9 cellular contexts compared by ENCODE assay signal in the genomic region with DNA sequence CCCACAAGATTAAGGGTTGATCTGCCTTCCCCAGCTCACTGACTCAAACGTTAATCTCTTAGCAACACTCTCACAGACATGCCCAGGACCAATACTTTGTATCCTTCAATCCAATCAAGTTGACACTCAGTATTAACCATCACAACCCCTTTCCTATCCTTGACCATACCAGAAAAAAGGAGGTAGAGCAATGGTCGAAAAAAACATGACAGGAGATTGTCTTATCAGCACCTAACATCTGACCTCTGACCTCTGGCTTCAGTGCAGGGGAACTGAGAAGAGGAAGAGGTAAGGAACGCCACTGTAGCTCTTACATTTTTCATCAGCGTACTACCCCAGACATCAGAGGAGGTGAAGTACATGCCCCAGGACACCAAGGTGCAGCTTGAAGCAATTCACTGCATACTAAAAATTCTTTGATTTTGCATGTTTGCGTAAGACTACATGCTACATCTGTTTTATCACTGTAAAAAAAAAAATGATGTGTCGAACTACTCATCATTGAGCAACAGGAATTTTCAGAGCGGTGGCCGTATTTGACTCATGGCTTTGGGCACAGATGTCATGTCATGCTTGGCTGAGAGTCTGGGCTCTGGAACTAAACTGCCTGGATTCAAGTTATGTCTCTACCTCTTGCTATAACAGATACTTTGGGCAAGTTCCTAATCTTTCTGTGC.
A peak's percentile ranks its signal among the peaks of the same experiment; 100 is the strongest.
DNase-seq lines count a peak whose midpoint lies in the region; TF ChIP-seq lines count a peak whose summit lies in the region.
"Had no signal": no experiment of that assay in that cellular context is flagged by ENCODE, and none has a peak within 500 bp of the region (broad histone marks: within the 10 kb centered on the region; RNA-seq: fewer than 3 reads in every experiment).

No MANE protein-coding gene starts in this region.

- H3K27ac ChIP-seq in effector memory CD4-positive, alpha-beta T cell (ENCODE audit: insufficient read depth, low read length, poor library complexity, severe bottlenecking) = peak overlapping the region; percentile 58
- H3K27ac ChIP-seq in suprapubic skin (peak overlapping the region; percentile 40), stomach (peak overlapping the region in 1 of 5 donors; percentile 25)
- H3K27ac ChIP-seq: psoas muscle had no signal

- H3K9me3 Mint-ChIP-seq in activated naive CD4-positive, alpha-beta T cell treated with anti-CD3 and anti-CD28 coated beads for 36 hours = peaks cover 3% of the 10 kb centered on the region

- peaks cover 33% of the 10 kb centered on the region for H3K4me1 ChIP-seq in effector memory CD4-positive, alpha-beta T cell (ENCODE audit: control insufficient read depth, insufficient read depth, low read length, poor library complexity, severe bottlenecking)
- H3K4me1 ChIP-seq in suprapubic skin (peaks cover 14% of the 10 kb centered on the region), stomach (peaks cover 0 to 59% (median 13%) of the 10 kb centered on the region in 4 donors)
- H3K4me1 ChIP-seq: psoas muscle had no signal

- 40% methylated on average over 8 of the region's 8 CpGs for WGBS in suprapubic skin
- 67 to 80% (median 75%) methylated on average over 8 of the region's 8 CpGs for WGBS in stomach, 5 donors

- peak overlapping the region; percentile 83 for H3K27ac Mint-ChIP-seq in activated naive CD4-positive, alpha-beta T cell treated with anti-CD3 and anti-CD28 coated beads for 36 hours

- peaks cover 51% of the 10 kb centered on the region for H3K4me1 Mint-ChIP-seq in activated naive CD4-positive, alpha-beta T cell treated with anti-CD3 and anti-CD28 coated beads for 36 hours (ENCODE audit: low read depth)

- no peaks in the 10 kb centered on the region for H3K9me3 ChIP-seq in effector memory CD4-positive, alpha-beta T cell (ENCODE audit: control insufficient read depth, low read length)
- H3K9me3 ChIP-seq in suprapubic skin (no peaks in the 10 kb centered on the region), stomach (no peaks in the 10 kb centered on the region)
- H3K9me3 ChIP-seq: psoas muscle had no signal

- no peaks in the 10 kb centered on the region for H3K27me3 ChIP-seq in effector memory CD4-positive, alpha-beta T cell (replicated peaks; ENCODE audit: control insufficient read depth, insufficient read depth, low read length, poor library complexity, severe bottlenecking)
- no peaks in the 10 kb centered on the region for H3K27me3 ChIP-seq in suprapubic skin
- H3K27me3 ChIP-seq in stomach = no peaks in the 10 kb centered on the region

- intact Hi-C loops in activated naive CD4-positive, alpha-beta T cell treated with anti-CD3 and anti-CD28 coated beads for 36 hours (cut with micrococcal nuclease) = loop anchor here (2.0 kb wide), 1 partner anchor 35 kb away; no protein-coding TSS in a partner anchor
- intact Hi-C loops in stomach (cut with DNase I; ENCODE audit: low total_unique reads) = no loop called here

- no peak for TF ChIP-seq CTCF in suprapubic skin (IDR thresholded peaks at IDR 0.05)
- no peak for TF ChIP-seq CTCF in stomach (IDR thresholded peaks at IDR 0.05)

- no peak for TF ChIP-seq POLR2A in suprapubic skin (IDR thresholded peaks at IDR 0.05)
- no peak for TF ChIP-seq POLR2A in stomach (IDR thresholded peaks at IDR 0.05)

- TF ChIP-seq EP300 in suprapubic skin (IDR thresholded peaks at IDR 0.05) = no peak
- no peak for TF ChIP-seq EP300 in stomach (IDR thresholded peaks at IDR 0.05)

- peaks cover 3% of the 10 kb centered on the region for H3K36me3 Mint-ChIP-seq in activated naive CD4-positive, alpha-beta T cell treated with anti-CD3 and anti-CD28 coated beads for 36 hours (ENCODE audit: low read depth)

- H3K27me3 Mint-ChIP-seq in activated naive CD4-positive, alpha-beta T cell treated with anti-CD3 and anti-CD28 coated beads for 36 hours (ENCODE audit: low read depth) = no peaks in the 10 kb centered on the region

- peak; percentile 56 for DNase-seq in activated naive CD4-positive, alpha-beta T cell treated with anti-CD3 and anti-CD28 coated beads for 36 hours
- DNase-seq in activated naive CD4-positive, alpha-beta T cell treated with anti-CD3 and anti-CD28 coated beads, Interleukin-2, amount 50 U/mL, for 16 hours = no peak
- peak; percentile 72 for DNase-seq in NOMO-1 treated with DMSO at 0.1 percent for 48 hours (lab: John Stamatoyannopoulos, UW; ENCODE audit: unreplicated experiment)
- no peak for DNase-seq in effector memory CD4-positive, alpha-beta T cell
- no peak for DNase-seq in suprapubic skin (ENCODE audit: low spot score in 2 of 2)
- DNase-seq in NCI-H524 (lab: John Stamatoyannopoulos, UW) = no peak
- no peak for DNase-seq in NCI-H1436 (lab: John Stamatoyannopoulos, UW)
- DNase-seq in stomach = no peak

- H3K36me3 ChIP-seq in effector memory CD4-positive, alpha-beta T cell (ENCODE audit: control insufficient read depth, insufficient read depth, low read length) = no peaks in the 10 kb centered on the region
- H3K36me3 ChIP-seq in suprapubic skin (no peaks in the 10 kb centered on the region), stomach (no peaks in the 10 kb centered on the region)

- H3K4me3 ChIP-seq in effector memory CD4-positive, alpha-beta T cell (ENCODE audit: insufficient read depth, low read depth, low read length, poor library complexity, severe bottlenecking) = no peak overlapping the region
- H3K4me3 ChIP-seq in suprapubic skin (no peak overlapping the region), stomach (no peak overlapping the region)
- H3K4me3 ChIP-seq: psoas muscle had no signal

- H3K4me3 Mint-ChIP-seq in activated naive CD4-positive, alpha-beta T cell treated with anti-CD3 and anti-CD28 coated beads for 36 hours = no peak overlapping the region

- CTCF ChIA-PET in activated naive CD4-positive, alpha-beta T cell treated with anti-CD3 and anti-CD28 coated beads for 36 hours (lab: Charles Lee) = no interaction called here

Comparison
In these comparisons a context has a peak if more than half of its experiments do, and no peak if none do; other contexts are left out.
1. DNase-seq: peak in activated naive CD4-positive, alpha-beta T cell treated with anti-CD3 and anti-CD28 coated beads for 36 hours (single experiment) and NOMO-1 treated with DMSO at 0.1 percent for 48 hours (single experiment); none in activated naive CD4-positive, alpha-beta T cell treated with anti-CD3 and anti-CD28 coated beads, Interleukin-2, amount 50 U/mL, for 16 hours (single experiment), effector memory CD4-positive, alpha-beta T cell (0 of 3), suprapubic skin (0 of 2), NCI-H524 (0 of 2), NCI-H1436 (single experiment) and stomach (single experiment).